9 cellular contexts compared by ENCODE assay signal in genomic region chr14:34051966-34052657, GRCh38.
DNase-seq lines count a peak whose midpoint lies in the region; ATAC-seq, FAIRE-seq and TF ChIP-seq lines count a peak whose summit lies in the region.
"Had no signal": no experiment of that assay in that cellular context is flagged by ENCODE, and none has a peak within 500 bp of the region (broad histone marks: within the 10 kb centered on the region; RNA-seq: fewer than 3 reads in every experiment).

No MANE protein-coding gene starts in this region.

- peaks cover 37% of the 10 kb centered on the region for H3K4me1 ChIP-seq in A549
- no peaks in the 10 kb centered on the region for H3K4me1 ChIP-seq in colonic mucosa

- in situ Hi-C loops in KBM-7 (cut with MboI; ENCODE audit: low pct_unique_long_range_greater_than_20kb, low sequenced_read_pairs), result no loop called here

- TF ChIP-seq RAD21 in A549 (conservative IDR thresholded peaks at IDR 0.05 in 1 of 2, IDR thresholded peaks at IDR 0.05 in 1 of 2), result no peak; a peak in 1 of 5 replicates

- peak overlapping the region; percentile 69 to 79 for H3K27ac ChIP-seq in A549
- peak overlapping the region; percentile 48 for H3K27ac ChIP-seq in colonic mucosa
- H3K27ac ChIP-seq: tibial artery had no signal

- H3K9ac ChIP-seq in colonic mucosa (ENCODE audit: low read depth in 2 of 2, low read length in 2 of 2), result no peak overlapping the region

- TF ChIP-seq POLR2A in A549 (IDR thresholded peaks at IDR 0.05; ENCODE audit: low read length), result no peak

- POLR2A ChIA-PET in A549 (lab: Yijun Ruan, JAX), result interaction anchor here (0.7 to 1.2 kb wide), 5 partner anchors 8 to 100 kb away, joined by 3 to 10 read pairs (median 4); no protein-coding TSS in a partner anchor

- WGBS in A549 (ENCODE audit: missing lambda C conversion rate), result 33% methylated on average over 5 of the region's 5 CpGs

- H3K27me3 ChIP-seq in colonic mucosa, result no peaks in the 10 kb centered on the region
- H3K27me3 ChIP-seq: tibial artery had no signal

- CTCF ChIA-PET in A549 (lab: Yijun Ruan, JAX), result interaction anchor here (0.8 to 1.8 kb wide), 6 partner anchors 9 to 214 kb away, joined by 3 to 5 read pairs (median 3); no protein-coding TSS in a partner anchor

- peak; percentile 51 to 89 for DNase-seq in A549 (ENCODE audit: low read depth in 1 of 2, low spot score in 1 of 2)
- peak; percentile 46 for DNase-seq in KBM-7
- peak; percentile 73 for DNase-seq in colonic mucosa
- no peak for DNase-seq in KG1 (lab: John Stamatoyannopoulos, UW)
- DNase-seq in DMS79 (lab: John Stamatoyannopoulos, UW), result no peak
- DNase-seq in NCI-H526 treated with DMSO at 0.1 percent for 48 hours (lab: John Stamatoyannopoulos, UW), result no peak
- no peak for DNase-seq in C1 segment of cervical spinal cord (lab: John Stamatoyannopoulos, UW)

- intact Hi-C loops in colonic mucosa (cut with DNase I), result no loop called here

- peak; percentile 84 for FAIRE-seq in A549 (lab: Jason Lieb, UNC)

- TF ChIP-seq EP300 in A549 (IDR thresholded peaks at IDR 0.05), result no peak

- peak overlapping the region; percentile 61 for H3K4me2 ChIP-seq in A549

- H3K36me3 ChIP-seq in colonic mucosa, result no peaks in the 10 kb centered on the region
- H3K36me3 ChIP-seq: tibial artery had no signal

- TF ChIP-seq CTCF in A549 (IDR thresholded peaks at IDR 0.05) (no peak), colonic mucosa (IDR thresholded peaks at IDR 0.05) (no peak)

- H3K9me3 ChIP-seq in A549 (no peaks in the 10 kb centered on the region), colonic mucosa (no peaks in the 10 kb centered on the region)
- H3K9me3 ChIP-seq: tibial artery had no signal

- no peak overlapping the region for H3K4me3 ChIP-seq in A549
- H3K4me3 ChIP-seq in colonic mucosa, result no peak overlapping the region
- H3K4me3 ChIP-seq: tibial artery had no signal

- ATAC-seq in A549 (peak; percentile 97 to 98), GM19395 (IDR thresholded peaks at IDR 0.05; ENCODE audit: unreplicated experiment) (peak; percentile 48)

TF ChIP-seq in A549, 52 proteins besides CTCF, POLR2A, EP300 and RAD21:
- TF ChIP-seq RFX5 (IDR thresholded peaks at IDR 0.05) (no peak), MAX (IDR thresholded peaks at IDR 0.05) (no peak), FOSL2 (IDR thresholded peaks at IDR 0.05) (no peak), FOSL2 (CRISPR knock-in tag; IDR thresholded peaks at IDR 0.05) (peak; percentile 66), CEBPB (IDR thresholded peaks at IDR 0.05) (no peak), NR3C1 (IDR thresholded peaks at IDR 0.05) (no peak)
TF ChIP-seq in A549: peak in this region for 1.

Comparison
In these comparisons a context has a peak if more than half of its experiments do, and no peak if none do; other contexts are left out.
1. DNase-seq: peak in A549 (2 of 2), KBM-7 (single experiment) and colonic mucosa (single experiment); none in KG1 (single experiment), DMS79 (single experiment), NCI-H526 treated with DMSO at 0.1 percent for 48 hours (single experiment) and C1 segment of cervical spinal cord (0 of 14).